1 cellular context compared by ENCODE assay signal in genomic region chr15:45634442-45635190, GRCh38.
TF ChIP-seq lines count a peak whose summit lies in the region.

Gene SQOR, plus strand, starts transcription at chr15:45635029. Its CDS starts 23,895 bp downstream, at chr15:45658924.

TF ChIP-seq in HEK293, 187 proteins besides CTCF, POLR2A, EP300 and RAD21 (continued from another document and continues in another):
- TF ChIP-seq, protein P1, sequence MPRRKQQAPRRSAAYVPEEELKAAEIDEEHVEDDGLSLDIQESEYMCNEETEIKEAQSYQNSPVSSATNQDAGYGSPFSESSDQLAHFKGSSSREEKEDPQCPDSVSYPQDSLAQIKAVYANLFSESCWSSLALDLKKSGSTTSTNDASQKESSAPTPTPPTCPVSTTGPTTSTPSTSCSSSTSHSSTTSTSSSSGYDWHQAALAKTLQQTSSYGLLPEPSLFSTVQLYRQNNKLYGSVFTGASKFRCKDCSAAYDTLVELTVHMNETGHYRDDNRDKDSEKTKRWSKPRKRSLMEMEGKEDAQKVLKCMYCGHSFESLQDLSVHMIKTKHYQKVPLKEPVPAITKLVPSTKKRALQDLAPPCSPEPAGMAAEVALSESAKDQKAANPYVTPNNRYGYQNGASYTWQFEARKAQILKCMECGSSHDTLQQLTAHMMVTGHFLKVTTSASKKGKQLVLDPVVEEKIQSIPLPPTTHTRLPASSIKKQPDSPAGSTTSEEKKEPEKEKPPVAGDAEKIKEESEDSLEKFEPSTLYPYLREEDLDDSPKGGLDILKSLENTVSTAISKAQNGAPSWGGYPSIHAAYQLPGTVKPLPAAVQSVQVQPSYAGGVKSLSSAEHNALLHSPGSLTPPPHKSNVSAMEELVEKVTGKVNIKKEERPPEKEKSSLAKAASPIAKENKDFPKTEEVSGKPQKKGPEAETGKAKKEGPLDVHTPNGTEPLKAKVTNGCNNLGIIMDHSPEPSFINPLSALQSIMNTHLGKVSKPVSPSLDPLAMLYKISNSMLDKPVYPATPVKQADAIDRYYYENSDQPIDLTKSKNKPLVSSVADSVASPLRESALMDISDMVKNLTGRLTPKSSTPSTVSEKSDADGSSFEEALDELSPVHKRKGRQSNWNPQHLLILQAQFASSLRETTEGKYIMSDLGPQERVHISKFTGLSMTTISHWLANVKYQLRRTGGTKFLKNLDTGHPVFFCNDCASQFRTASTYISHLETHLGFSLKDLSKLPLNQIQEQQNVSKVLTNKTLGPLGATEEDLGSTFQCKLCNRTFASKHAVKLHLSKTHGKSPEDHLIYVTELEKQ (tag by site-specific recombination; IDR thresholded peaks at IDR 0.05; ENCODE audit: borderline replicate concordance), result no peak
- TF ChIP-seq ZFHX2 (tag by site-specific recombination; conservative IDR thresholded peaks at IDR 0.05) (peak; percentile 71), BCL11B (tag by site-specific recombination; IDR thresholded peaks at IDR 0.05; ENCODE audit: low read depth) (0 out of 2 replicates have a peak, but pooled peaks have one; percentile 16), ZNF596 (tag by site-specific recombination; IDR thresholded peaks at IDR 0.05) (no peak), ZNF366 (tag by site-specific recombination; conservative IDR thresholded peaks at IDR 0.05) (no peak), ZNF777 (tag by site-specific recombination; IDR thresholded peaks at IDR 0.05; ENCODE audit: borderline replicate concordance) (no peak), KLF10 (tag by site-specific recombination; IDR thresholded peaks at IDR 0.05) (no peak), ZNF169 (tag by site-specific recombination; IDR thresholded peaks at IDR 0.05) (no peak), ZNF426 (tag by site-specific recombination; IDR thresholded peaks at IDR 0.05) (no peak), SP7 (tag by site-specific recombination; IDR thresholded peaks at IDR 0.05) (peak; percentile 63), ZNF837 (tag by site-specific recombination; IDR thresholded peaks at IDR 0.05) (no peak), ZNF513 (tag by site-specific recombination; IDR thresholded peaks at IDR 0.05) (no peak), ZNF670 (tag by site-specific recombination; IDR thresholded peaks at IDR 0.05; ENCODE audit: low read depth) (no peak), REPIN1 (tag by site-specific recombination; IDR thresholded peaks at IDR 0.05; ENCODE audit: low read depth) (no peak), ZNF311 (tag by site-specific recombination; IDR thresholded peaks at IDR 0.05; ENCODE audit: borderline replicate concordance) (no peak), ZNF280C (tag by site-specific recombination; IDR thresholded peaks at IDR 0.05) (no peak), ZNF146 (tag by site-specific recombination; IDR thresholded peaks at IDR 0.05) (no peak), SETDB1 (IDR thresholded peaks at IDR 0.05; ENCODE audit: insufficient read length, low read length) (no peak), ZNF610 (tag by site-specific recombination; IDR thresholded peaks at IDR 0.05; ENCODE audit: borderline replicate concordance) (no peak), ZNF423 (tag by site-specific recombination; IDR thresholded peaks at IDR 0.05) (peak; percentile 78; the same call in 1 of the 2 replicates), ZFP69B (tag by site-specific recombination; IDR thresholded peaks at IDR 0.05) (no peak), ZNF324 (tag by site-specific recombination; IDR thresholded peaks at IDR 0.05) (no peak), PRDM1 (tag by site-specific recombination; IDR thresholded peaks at IDR 0.05) (no peak), MZF1 (tag by site-specific recombination; IDR thresholded peaks at IDR 0.05; ENCODE audit: borderline replicate concordance) (no peak), ZNF239 (tag by site-specific recombination; IDR thresholded peaks at IDR 0.05) (0 out of 2 replicates have a peak, but pooled peaks have one; percentile 74), ZBTB48 (tag by site-specific recombination; IDR thresholded peaks at IDR 0.05) (peak; percentile 76), OSR2 (tag by site-specific recombination; IDR thresholded peaks at IDR 0.05) (no peak), ZNF488 (tag by site-specific recombination; IDR thresholded peaks at IDR 0.05) (no peak), ZNF792 (tag by site-specific recombination; IDR thresholded peaks at IDR 0.05) (no peak), SCRT1 (tag by site-specific recombination; IDR thresholded peaks at IDR 0.05; ENCODE audit: borderline replicate concordance) (no peak), ZNF701 (tag by site-specific recombination; IDR thresholded peaks at IDR 0.05) (no peak), ZNF747 (tag by site-specific recombination; IDR thresholded peaks at IDR 0.05) (no peak), ZBTB20 (tag by site-specific recombination; IDR thresholded peaks at IDR 0.05) (peak; percentile 91), ZNF768 (tag by site-specific recombination; IDR thresholded peaks at IDR 0.05) (no peak), ZBTB7A (tag by site-specific recombination; IDR thresholded peaks at IDR 0.05; ENCODE audit: low read depth) (no peak), GLIS1 (tag by site-specific recombination; IDR thresholded peaks at IDR 0.05) (peak; percentile 34; the same call in 1 of the 2 replicates), ZNF10 (tag by site-specific recombination; IDR thresholded peaks at IDR 0.05) (no peak), ZEB2 (tag by site-specific recombination; IDR thresholded peaks at IDR 0.05) (peak; percentile 54; the same call in 1 of the 2 replicates), ZNF221 (tag by site-specific recombination; IDR thresholded peaks at IDR 0.05; ENCODE audit: borderline replicate concordance) (no peak), ZNF626 (tag by site-specific recombination; IDR thresholded peaks at IDR 0.05) (no peak), ZNF830 (tag by site-specific recombination; IDR thresholded peaks at IDR 0.05; ENCODE audit: low read depth) (no peak), ZNF24 (tag by site-specific recombination; IDR thresholded peaks at IDR 0.05) (no peak), ZNF571 (tag by site-specific recombination; IDR thresholded peaks at IDR 0.05) (no peak), ZNF211 (tag by site-specific recombination; IDR thresholded peaks at IDR 0.05; ENCODE audit: low read depth) (no peak), ZNF114 (tag by site-specific recombination; IDR thresholded peaks at IDR 0.05) (no peak), SP2 (tag by site-specific recombination; IDR thresholded peaks at IDR 0.05) (peak; percentile 77), HOXA7 (CRISPR knock-in tag; IDR thresholded peaks at IDR 0.05; ENCODE audit: borderline replicate concordance) (no peak), ZNF501 (tag by site-specific recombination; IDR thresholded peaks at IDR 0.05) (no peak; the same call in 1 of the 2 replicates), ZNF214 (tag by site-specific recombination; IDR thresholded peaks at IDR 0.05; ENCODE audit: borderline replicate concordance) (no peak), ZNF394 (tag by site-specific recombination; IDR thresholded peaks at IDR 0.05; ENCODE audit: borderline replicate concordance) (no peak), ZNF48 (tag by site-specific recombination; IDR thresholded peaks at IDR 0.05) (no peak), ZNF184 (tag by site-specific recombination; IDR thresholded peaks at IDR 0.05) (no peak), SALL2 (tag by site-specific recombination; IDR thresholded peaks at IDR 0.05; ENCODE audit: borderline replicate concordance) (no peak), ZNF624 (tag by site-specific recombination; IDR thresholded peaks at IDR 0.05) (no peak), ZNF623 (tag by site-specific recombination; IDR thresholded peaks at IDR 0.05) (no peak), ZFP37 (tag by site-specific recombination; IDR thresholded peaks at IDR 0.05) (peak; percentile 76; the same call in 1 of the 2 replicates), ZNF416 (tag by site-specific recombination; IDR thresholded peaks at IDR 0.05) (no peak)
- TF ChIP-seq, protein P2, sequence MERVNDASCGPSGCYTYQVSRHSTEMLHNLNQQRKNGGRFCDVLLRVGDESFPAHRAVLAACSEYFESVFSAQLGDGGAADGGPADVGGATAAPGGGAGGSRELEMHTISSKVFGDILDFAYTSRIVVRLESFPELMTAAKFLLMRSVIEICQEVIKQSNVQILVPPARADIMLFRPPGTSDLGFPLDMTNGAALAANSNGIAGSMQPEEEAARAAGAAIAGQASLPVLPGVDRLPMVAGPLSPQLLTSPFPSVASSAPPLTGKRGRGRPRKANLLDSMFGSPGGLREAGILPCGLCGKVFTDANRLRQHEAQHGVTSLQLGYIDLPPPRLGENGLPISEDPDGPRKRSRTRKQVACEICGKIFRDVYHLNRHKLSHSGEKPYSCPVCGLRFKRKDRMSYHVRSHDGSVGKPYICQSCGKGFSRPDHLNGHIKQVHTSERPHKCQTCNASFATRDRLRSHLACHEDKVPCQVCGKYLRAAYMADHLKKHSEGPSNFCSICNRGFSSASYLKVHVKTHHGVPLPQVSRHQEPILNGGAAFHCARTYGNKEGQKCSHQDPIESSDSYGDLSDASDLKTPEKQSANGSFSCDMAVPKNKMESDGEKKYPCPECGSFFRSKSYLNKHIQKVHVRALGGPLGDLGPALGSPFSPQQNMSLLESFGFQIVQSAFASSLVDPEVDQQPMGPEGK (tag by site-specific recombination; IDR thresholded peaks at IDR 0.05), result peak; percentile 89
- TF ChIP-seq, protein P3, sequence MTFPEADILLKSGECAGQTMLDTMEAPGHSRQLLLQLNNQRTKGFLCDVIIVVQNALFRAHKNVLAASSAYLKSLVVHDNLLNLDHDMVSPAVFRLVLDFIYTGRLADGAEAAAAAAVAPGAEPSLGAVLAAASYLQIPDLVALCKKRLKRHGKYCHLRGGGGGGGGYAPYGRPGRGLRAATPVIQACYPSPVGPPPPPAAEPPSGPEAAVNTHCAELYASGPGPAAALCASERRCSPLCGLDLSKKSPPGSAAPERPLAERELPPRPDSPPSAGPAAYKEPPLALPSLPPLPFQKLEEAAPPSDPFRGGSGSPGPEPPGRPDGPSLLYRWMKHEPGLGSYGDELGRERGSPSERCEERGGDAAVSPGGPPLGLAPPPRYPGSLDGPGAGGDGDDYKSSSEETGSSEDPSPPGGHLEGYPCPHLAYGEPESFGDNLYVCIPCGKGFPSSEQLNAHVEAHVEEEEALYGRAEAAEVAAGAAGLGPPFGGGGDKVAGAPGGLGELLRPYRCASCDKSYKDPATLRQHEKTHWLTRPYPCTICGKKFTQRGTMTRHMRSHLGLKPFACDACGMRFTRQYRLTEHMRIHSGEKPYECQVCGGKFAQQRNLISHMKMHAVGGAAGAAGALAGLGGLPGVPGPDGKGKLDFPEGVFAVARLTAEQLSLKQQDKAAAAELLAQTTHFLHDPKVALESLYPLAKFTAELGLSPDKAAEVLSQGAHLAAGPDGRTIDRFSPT (tag by site-specific recombination; IDR thresholded peaks at IDR 0.05), result peak; percentile 32; the same call in 1 of the 2 replicates
- TF ChIP-seq, protein P4, sequence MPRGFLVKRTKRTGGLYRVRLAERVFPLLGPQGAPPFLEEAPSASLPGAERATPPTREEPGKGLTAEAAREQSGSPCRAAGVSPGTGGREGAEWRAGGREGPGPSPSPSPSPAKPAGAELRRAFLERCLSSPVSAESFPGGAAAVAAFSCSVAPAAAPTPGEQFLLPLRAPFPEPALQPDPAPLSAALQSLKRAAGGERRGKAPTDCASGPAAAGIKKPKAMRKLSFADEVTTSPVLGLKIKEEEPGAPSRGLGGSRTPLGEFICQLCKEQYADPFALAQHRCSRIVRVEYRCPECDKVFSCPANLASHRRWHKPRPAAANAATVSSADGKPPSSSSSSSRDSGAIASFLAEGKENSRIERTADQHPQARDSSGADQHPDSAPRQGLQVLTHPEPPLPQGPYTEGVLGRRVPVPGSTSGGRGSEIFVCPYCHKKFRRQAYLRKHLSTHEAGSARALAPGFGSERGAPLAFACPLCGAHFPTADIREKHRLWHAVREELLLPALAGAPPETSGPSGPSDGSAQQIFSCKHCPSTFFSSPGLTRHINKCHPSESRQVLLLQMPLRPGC (tag by site-specific recombination; IDR thresholded peaks at IDR 0.05), result no peak
- TF ChIP-seq, protein P5, sequence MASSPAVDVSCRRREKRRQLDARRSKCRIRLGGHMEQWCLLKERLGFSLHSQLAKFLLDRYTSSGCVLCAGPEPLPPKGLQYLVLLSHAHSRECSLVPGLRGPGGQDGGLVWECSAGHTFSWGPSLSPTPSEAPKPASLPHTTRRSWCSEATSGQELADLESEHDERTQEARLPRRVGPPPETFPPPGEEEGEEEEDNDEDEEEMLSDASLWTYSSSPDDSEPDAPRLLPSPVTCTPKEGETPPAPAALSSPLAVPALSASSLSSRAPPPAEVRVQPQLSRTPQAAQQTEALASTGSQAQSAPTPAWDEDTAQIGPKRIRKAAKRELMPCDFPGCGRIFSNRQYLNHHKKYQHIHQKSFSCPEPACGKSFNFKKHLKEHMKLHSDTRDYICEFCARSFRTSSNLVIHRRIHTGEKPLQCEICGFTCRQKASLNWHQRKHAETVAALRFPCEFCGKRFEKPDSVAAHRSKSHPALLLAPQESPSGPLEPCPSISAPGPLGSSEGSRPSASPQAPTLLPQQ (tag by site-specific recombination; IDR thresholded peaks at IDR 0.05), result no peak
